ENCODE assay signal across 23 cellular contexts in the genomic region with DNA sequence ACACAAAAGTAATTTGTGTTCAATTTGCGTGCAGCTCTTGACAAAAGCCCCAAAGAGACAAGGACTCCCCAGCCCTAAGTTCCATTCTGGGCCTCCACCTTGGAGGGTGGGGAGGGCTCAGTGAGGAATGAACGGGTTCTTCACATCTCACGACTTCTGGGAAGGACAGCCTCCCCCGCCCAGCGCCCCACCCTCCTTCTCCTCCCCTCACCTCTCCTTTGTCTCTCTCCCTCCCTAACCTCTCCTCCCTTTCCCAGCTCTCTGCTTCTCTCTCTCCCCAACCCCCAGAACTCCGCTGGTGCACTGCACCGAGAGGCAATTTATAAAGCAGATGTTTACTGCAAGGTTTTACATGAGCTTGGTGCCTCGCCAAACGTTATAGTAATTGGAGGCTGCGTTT. TPM values are rescaled to one million over a fixed set of nuclear protein-coding genes. Genes with fewer than 3 reads are reported as not detected.
DNase-seq lines count a peak whose midpoint lies in the region; ATAC-seq and TF ChIP-seq lines count a peak whose summit lies in the region.
"Had no signal": no experiment of that assay in that cellular context is flagged by ENCODE, and none has a peak within 500 bp of the region (broad histone marks: within the 10 kb centered on the region; RNA-seq: fewer than 3 reads in every experiment).

No MANE protein-coding gene starts in this region.

- H3K27me3 ChIP-seq in WERI-Rb-1 (ENCODE audit: insufficient read depth, low read depth, severe bottlenecking): no peaks in the 10 kb centered on the region
- H3K27me3 ChIP-seq: upper lobe of left lung had no signal

- intact Hi-C loops in left colon (cut with DNase I, micrococcal nuclease): no loop called here

- TF ChIP-seq CTCF in WERI-Rb-1 (IDR thresholded peaks at IDR 0.05; ENCODE audit: low read depth, low read length) (no peak), GM10248 (IDR thresholded peaks at IDR 0.05; ENCODE audit: control extremely low read depth, extremely low read depth, low read depth, missing control alignments) (no peak)

- CTCF ChIA-PET in GM10248 (lab: Yijun Ruan, JAX): interaction anchor here (0.6 kb wide), 1 partner anchor 73 kb away, joined by 3 read pairs; no protein-coding TSS in a partner anchor

- no peak overlapping the region for H3K4me3 ChIP-seq in WERI-Rb-1 (ENCODE audit: low read depth, low read length)
- H3K4me3 ChIP-seq: dorsolateral prefrontal cortex, upper lobe of left lung had no signal

- peak; percentile 36 for DNase-seq in DMS 273 treated with DMSO at 0.1 percent for 48 hours (lab: John Stamatoyannopoulos, UW)
- peak; percentile 76 for DNase-seq in NCI-H1694 (lab: John Stamatoyannopoulos, UW)
- DNase-seq in WERI-Rb-1: no peak
- no peak for DNase-seq in left colon
- DNase-seq in activated CD4-positive, alpha-beta T cell treated with anti-CD3 and anti-CD28 coated beads, Interleukin-2, amount 50 U/mL, for 48 hours: no peak
- no peak for DNase-seq in GM10248 (ENCODE audit: extremely low spot score)
- DNase-seq in islet precursor cell: no peak
- DNase-seq: ACHN; activated CD4-positive, alpha-beta T cell treated with anti-CD3 and anti-CD28 coated beads, Interleukin-2, amount 50 U/mL, for 4 hours; activated naive CD4-positive, alpha-beta T cell treated with Interleukin-2 at 50 U/mL for 16 hours; DMS79 treated with DMSO at 0.1 percent for 48 hours; dorsolateral prefrontal cortex; glutamatergic neuron; kidney glomerular epithelial cell; NCI-H2029; right cardiac atrium; stimulated activated CD4-positive, alpha-beta T cell treated with anti-CD3 and anti-CD28 coated beads, Interleukin-12 subunit alpha, Interleukin-12 subunit beta, amount 100 ng/mL, for 4 hours; stimulated activated CD4-positive, alpha-beta T cell treated with anti-CD3 and anti-CD28 coated beads, Interleukin-4, amount 100 ng/mL, for 24 hours; substantia nigra; T-cell; upper lobe of left lung had no signal

- no peaks in the 10 kb centered on the region for H3K36me3 ChIP-seq in WERI-Rb-1
- H3K36me3 ChIP-seq: upper lobe of left lung had no signal

- peaks cover 3% of the 10 kb centered on the region for H3K9me3 ChIP-seq in WERI-Rb-1 (ENCODE audit: severe bottlenecking)
- H3K9me3 ChIP-seq: upper lobe of left lung had no signal

- peak; percentile 46 for ATAC-seq in left colon
- no peak for ATAC-seq in GM21360 (IDR thresholded peaks at IDR 0.05; ENCODE audit: unreplicated experiment)
- ATAC-seq: right cardiac atrium; stimulated activated effector memory CD8-positive, alpha-beta T cell treated with anti-CD3 and anti-CD28 coated beads, Interleukin-12 subunit alpha, Interleukin-12 subunit beta, amount 100 ng/mL, for 72 hours; T-cell had no signal

- POLR2A ChIA-PET in GM10248 (lab: Yijun Ruan, JAX): no interaction called here

- 0 out of 2 replicates have a peak overlapping the region, but pooled peaks have one; percentile 16 for H3K27ac ChIP-seq in WERI-Rb-1
- H3K27ac ChIP-seq: dorsolateral prefrontal cortex, upper lobe of left lung had no signal

RNA-seq across cellular contexts. Expression of a gene that starts 43.0 kb away (rescaled TPM):
- 1 to 10 TPM; 3.0 to 4.7 TPM for total RNA-seq in left colon

Comparison
In these comparisons a context has a peak if more than half of its experiments do, and no peak if none do; other contexts are left out.
1. DNase-seq: peak in DMS 273 treated with DMSO at 0.1 percent for 48 hours (single experiment) and NCI-H1694 (single experiment); none in WERI-Rb-1 (single experiment), left colon (0 of 2), activated CD4-positive, alpha-beta T cell treated with anti-CD3 and anti-CD28 coated beads, Interleukin-2, amount 50 U/mL, for 48 hours (0 of 2), GM10248 (single experiment) and islet precursor cell (single experiment).